In genomic region chr3:8103954-8104353, GRCh38 we compare ENCODE assay signal across 20 cellular contexts.
DNase-seq lines count a peak whose midpoint lies in the region; ATAC-seq and TF ChIP-seq lines count a peak whose summit lies in the region.
"Had no signal": no experiment of that assay in that cellular context is flagged by ENCODE, and none has a peak within 500 bp of the region (broad histone marks: within the 10 kb centered on the region; RNA-seq: fewer than 3 reads in every experiment).

No MANE protein-coding gene starts in this region.

- no peak overlapping the region for H3K27ac ChIP-seq in suprapubic skin
- H3K27ac ChIP-seq in Peyer's patch: no peak overlapping the region
- H3K27ac ChIP-seq in tibial artery: no peak overlapping the region
- H3K27ac ChIP-seq: body of pancreas, esophagus muscularis mucosa, KMS-11, SJSA1 had no signal

- TF ChIP-seq CTCF in suprapubic skin (IDR thresholded peaks at IDR 0.05): no peak
- no peak for TF ChIP-seq CTCF in Peyer's patch (IDR thresholded peaks at IDR 0.05)
- no peak for TF ChIP-seq CTCF in tibial artery (IDR thresholded peaks at IDR 0.05)

- no peaks in the 10 kb centered on the region for H3K9me3 ChIP-seq in suprapubic skin
- H3K9me3 ChIP-seq in Peyer's patch: no peaks in the 10 kb centered on the region
- H3K9me3 ChIP-seq in tibial artery: no peaks in the 10 kb centered on the region
- H3K9me3 ChIP-seq: body of pancreas, esophagus muscularis mucosa, SJSA1 had no signal

- ATAC-seq in GM18517 (IDR thresholded peaks at IDR 0.05; ENCODE audit: unreplicated experiment) (peak; percentile 60), GM21515 (IDR thresholded peaks at IDR 0.05; ENCODE audit: unreplicated experiment) (peak; percentile 61), HG03159 (IDR thresholded peaks at IDR 0.05; ENCODE audit: unreplicated experiment) (peak; percentile 79), GM18873 (IDR thresholded peaks at IDR 0.05; ENCODE audit: low FRiP score, unreplicated experiment) (no peak)
- ATAC-seq in central memory CD8-positive, alpha-beta T cell (replicated peaks; ENCODE audit: extremely low read depth, poor library complexity, severe bottlenecking): peak; percentile 14
- ATAC-seq: body of pancreas; naive thymus-derived CD8-positive, alpha-beta T cell had no signal

- no peak overlapping the region for H3K27ac Mint-ChIP-seq in central memory CD8-positive, alpha-beta T cell (ENCODE audit: low read depth)
- H3K27ac Mint-ChIP-seq: naive thymus-derived CD8-positive, alpha-beta T cell had no signal

- no peak for DNase-seq in central memory CD8-positive, alpha-beta T cell (ENCODE audit: low spot score in 2 of 2)
- DNase-seq in suprapubic skin (ENCODE audit: low spot score in 2 of 2) (no peak), Peyer's patch (no peak), tibial artery (no peak)
- DNase-seq: activated CD4-positive, alpha-beta T cell treated with anti-CD3 and anti-CD28 coated beads, Interleukin-2, amount 50 U/mL, for 1 hour; activated naive CD4-positive, alpha-beta T cell treated with anti-CD3 and anti-CD28 coated beads, Interleukin-2, amount 50 U/mL, for 16 hours; activated T-cell treated with anti-CD3 and anti-CD28 coated beads, Interleukin-2, amount 50 U/mL, for 1 hour; body of pancreas; glutamatergic neuron; naive thymus-derived CD8-positive, alpha-beta T cell; NCI-H1417 treated with DMSO at 0.1 percent for 48 hours; NCI-H2227 treated with DMSO at 0.1 percent for 48 hours; T1000 had no signal

- no peak for TF ChIP-seq EP300 in suprapubic skin (IDR thresholded peaks at IDR 0.05)

- no peaks in the 10 kb centered on the region for H3K27me3 ChIP-seq in suprapubic skin
- H3K27me3 ChIP-seq in Peyer's patch: no peaks in the 10 kb centered on the region
- H3K27me3 ChIP-seq in tibial artery: no peaks in the 10 kb centered on the region
- H3K27me3 ChIP-seq: body of pancreas, esophagus muscularis mucosa, SJSA1 had no signal

- H3K4me1 Mint-ChIP-seq in central memory CD8-positive, alpha-beta T cell: no peaks in the 10 kb centered on the region

- peaks cover 7% of the 10 kb centered on the region for H3K27me3 Mint-ChIP-seq in central memory CD8-positive, alpha-beta T cell

- intact Hi-C loops in tibial artery (cut with DNase I; ENCODE audit: low total_unique reads): no loop called here

- H3K36me3 Mint-ChIP-seq in central memory CD8-positive, alpha-beta T cell (ENCODE audit: insufficient read depth): no peaks in the 10 kb centered on the region
- H3K36me3 Mint-ChIP-seq: naive thymus-derived CD8-positive, alpha-beta T cell had no signal

- H3K36me3 ChIP-seq in suprapubic skin (no peaks in the 10 kb centered on the region), Peyer's patch (no peaks in the 10 kb centered on the region), tibial artery (no peaks in the 10 kb centered on the region)
- H3K36me3 ChIP-seq: esophagus muscularis mucosa, SJSA1 had no signal

- H3K4me3 Mint-ChIP-seq in central memory CD8-positive, alpha-beta T cell: no peak overlapping the region
- H3K4me3 Mint-ChIP-seq: naive thymus-derived CD8-positive, alpha-beta T cell had no signal

- WGBS in suprapubic skin: 51% methylated on average over 3 of the region's 3 CpGs

- H3K4me1 ChIP-seq in suprapubic skin: no peaks in the 10 kb centered on the region
- no peaks in the 10 kb centered on the region for H3K4me1 ChIP-seq in Peyer's patch
- H3K4me1 ChIP-seq in tibial artery: no peaks in the 10 kb centered on the region
- H3K4me1 ChIP-seq: body of pancreas, esophagus muscularis mucosa, SJSA1 had no signal

- no peak overlapping the region for H3K4me3 ChIP-seq in suprapubic skin
- H3K4me3 ChIP-seq in Peyer's patch: no peak overlapping the region
- no peak overlapping the region for H3K4me3 ChIP-seq in tibial artery
- H3K4me3 ChIP-seq: body of pancreas, esophagus muscularis mucosa, SJSA1 had no signal

- no peaks in the 10 kb centered on the region for H3K9me3 Mint-ChIP-seq in central memory CD8-positive, alpha-beta T cell

- TF ChIP-seq POLR2A in suprapubic skin (IDR thresholded peaks at IDR 0.05) (no peak), Peyer's patch (IDR thresholded peaks at IDR 0.05) (no peak)
